Comparison of ENCODE assay signal across 8 cellular contexts in the genomic region with DNA sequence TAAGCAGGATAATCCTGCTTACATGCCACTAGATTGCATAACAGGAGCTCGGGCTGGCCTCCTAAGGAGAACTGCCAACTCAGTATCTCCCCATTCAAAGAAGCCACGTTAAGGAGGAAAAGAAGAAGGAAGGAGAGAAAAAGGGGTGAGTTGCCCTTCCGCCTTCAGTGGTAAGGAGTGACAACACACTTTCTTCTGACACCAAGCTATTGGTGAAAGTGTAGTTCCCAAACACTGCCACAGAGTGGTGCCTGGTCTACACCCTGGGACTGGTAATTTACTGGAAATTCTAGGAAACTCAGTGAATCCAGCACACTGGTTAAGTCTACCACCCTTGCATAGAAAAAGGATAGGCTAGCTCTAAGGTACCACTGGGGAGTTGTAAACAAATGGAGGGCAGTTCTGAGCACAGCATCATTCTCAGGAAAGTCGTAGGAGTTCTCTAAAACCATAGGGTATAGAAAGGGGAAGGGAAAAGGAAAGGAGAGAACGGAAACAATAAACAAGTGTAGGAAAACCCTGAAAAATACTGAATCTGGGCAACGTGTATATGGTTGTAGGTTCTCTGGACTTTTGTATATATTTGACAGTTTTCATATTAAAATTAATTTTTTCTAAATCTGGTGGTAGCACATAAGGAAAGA. TPM values are rescaled to one million over a fixed set of nuclear protein-coding genes. Genes with fewer than 3 reads are reported as not detected.
DNase-seq lines count a peak whose midpoint lies in the region; ATAC-seq lines count a peak whose summit lies in the region.

No MANE protein-coding gene starts in this region.

- no peaks in the 10 kb centered on the region for H3K36me3 ChIP-seq in mesenchymal stem cell (ENCODE audit: control insufficient read depth in 1 of 2, insufficient read depth in 2 of 2, low read depth in 1 of 2, low read length in 2 of 2)

- no peak overlapping the region for H2BK120ac ChIP-seq in mesenchymal stem cell (ENCODE audit: low read depth, low read length)

- H3K4me1 Mint-ChIP-seq in stimulated activated naive CD8-positive, alpha-beta T cell treated with anti-CD3 and anti-CD28 coated beads, Interleukin-15, amount 100 ng/mL, for 72 hours: peaks cover 5% of the 10 kb centered on the region

- H3K23ac ChIP-seq in mesenchymal stem cell (ENCODE audit: low read length in 2 of 2): no peak overlapping the region

- H2BK5ac ChIP-seq in mesenchymal stem cell (ENCODE audit: low read depth, low read length, poor library complexity, severe bottlenecking): no peak overlapping the region

- peak; percentile 65 for ATAC-seq in GM18520 (IDR thresholded peaks at IDR 0.05; ENCODE audit: unreplicated experiment)
- ATAC-seq in HG03045 (IDR thresholded peaks at IDR 0.05; ENCODE audit: unreplicated experiment): peak; percentile 68
- peak; percentile 95 for ATAC-seq in stimulated activated naive CD8-positive, alpha-beta T cell treated with anti-CD3 and anti-CD28 coated beads, Interleukin-15, amount 100 ng/mL, for 72 hours

- H3K18ac ChIP-seq in mesenchymal stem cell (ENCODE audit: low read depth in 1 of 2, low read length in 2 of 2): no peak overlapping the region

- no peak overlapping the region for H3K4me3 Mint-ChIP-seq in stimulated activated naive CD8-positive, alpha-beta T cell treated with anti-CD3 and anti-CD28 coated beads, Interleukin-15, amount 100 ng/mL, for 72 hours

- peak overlapping the region; percentile 66 for H3K9ac ChIP-seq in mesenchymal stem cell (ENCODE audit: low read length)

- no peaks in the 10 kb centered on the region for H3K27me3 ChIP-seq in mesenchymal stem cell (ENCODE audit: control insufficient read depth in 1 of 2, insufficient read depth in 1 of 2, low read length in 2 of 2)

- DNase-seq in AG20443 (ENCODE audit: low spot score): peak; percentile 75
- DNase-seq in NCI-H2227 treated with DMSO at 0.1 percent for 48 hours (lab: John Stamatoyannopoulos, UW): peak; percentile 49
- DNase-seq in activated CD4-positive, alpha-beta T cell treated with anti-CD3 and anti-CD28 coated beads for 4 hours: peak; percentile 33 to 47
- peak; percentile 11 for DNase-seq in effector CD8-positive, alpha-beta T cell (lab: John Stamatoyannopoulos, UW)
- DNase-seq in mesenchymal stem cell: peak; percentile 82
- peak; percentile 16 to 42 for DNase-seq in stimulated activated naive CD8-positive, alpha-beta T cell treated with anti-CD3 and anti-CD28 coated beads, Interleukin-15, amount 100 ng/mL, for 72 hours

- no peak overlapping the region for H3K4me3 ChIP-seq in mesenchymal stem cell (ENCODE audit: insufficient read depth in 1 of 2, low read depth in 1 of 2, low read length in 2 of 2)

- 53% methylated on average over 2 of the region's 6 CpGs for WGBS in mesenchymal stem cell

- no peaks in the 10 kb centered on the region for H3K79me1 ChIP-seq in mesenchymal stem cell (replicated peaks; ENCODE audit: low read length, poor library complexity, severe bottlenecking)

- peak overlapping the region; percentile 19 for H4K8ac ChIP-seq in mesenchymal stem cell (ENCODE audit: low read length)

- H2AFZ ChIP-seq in mesenchymal stem cell (ENCODE audit: low read depth, low read length): no peak overlapping the region

- H4K91ac ChIP-seq in mesenchymal stem cell (ENCODE audit: low read length): no peak overlapping the region

- no peak overlapping the region for H3K14ac ChIP-seq in mesenchymal stem cell (ENCODE audit: low read length in 2 of 2)

- H2BK12ac ChIP-seq in mesenchymal stem cell (ENCODE audit: low read length in 2 of 2): no peak overlapping the region

- no peak overlapping the region for H3K4me2 ChIP-seq in mesenchymal stem cell (ENCODE audit: low read length, poor library complexity, severe bottlenecking)

- H3K27me3 Mint-ChIP-seq in stimulated activated naive CD8-positive, alpha-beta T cell treated with anti-CD3 and anti-CD28 coated beads, Interleukin-15, amount 100 ng/mL, for 72 hours: no peaks in the 10 kb centered on the region

- peaks cover 6% of the 10 kb centered on the region for H3K4me1 ChIP-seq in mesenchymal stem cell (ENCODE audit: control insufficient read depth, insufficient read depth, low read depth, low read length)

- no peak overlapping the region for H3K27ac ChIP-seq in mesenchymal stem cell (ENCODE audit: low read length, poor library complexity, severe bottlenecking)

- H3K9me3 Mint-ChIP-seq in stimulated activated naive CD8-positive, alpha-beta T cell treated with anti-CD3 and anti-CD28 coated beads, Interleukin-15, amount 100 ng/mL, for 72 hours: no peaks in the 10 kb centered on the region

- no peak overlapping the region for H2AK5ac ChIP-seq in mesenchymal stem cell (ENCODE audit: low read length, severe bottlenecking)

- H2BK15ac ChIP-seq in mesenchymal stem cell (ENCODE audit: low read depth, poor library complexity, severe bottlenecking): no peak overlapping the region

- no peaks in the 10 kb centered on the region for H3K9me3 ChIP-seq in mesenchymal stem cell (ENCODE audit: control insufficient read depth, low read length)

- H3K27ac Mint-ChIP-seq in stimulated activated naive CD8-positive, alpha-beta T cell treated with anti-CD3 and anti-CD28 coated beads, Interleukin-15, amount 100 ng/mL, for 72 hours: no peak overlapping the region

- no peak overlapping the region for H3K4ac ChIP-seq in mesenchymal stem cell (ENCODE audit: low read depth in 1 of 2, low read length in 2 of 2)

RNA-seq across cellular contexts. Expression of a gene that starts 58.2 kb away (rescaled TPM):
- polyA plus RNA-seq in mesenchymal stem cell (2013, experiment 1 of 2): 60.2 TPM
- 61.9 TPM for polyA plus RNA-seq in mesenchymal stem cell (2013, experiment 2 of 2)

Comparison
In these comparisons a context has a peak if more than half of its experiments do, and no peak if none do; other contexts are left out.
1. DNase-seq: peak in every context shown above with its lines; median percentile 82 in mesenchymal stem cell; 75 in AG20443; 49 in NCI-H2227 treated with DMSO at 0.1 percent for 48 hours; 40 in activated CD4-positive, alpha-beta T cell treated with anti-CD3 and anti-CD28 coated beads for 4 hours; 29 in stimulated activated naive CD8-positive, alpha-beta T cell treated with anti-CD3 and anti-CD28 coated beads, Interleukin-15, amount 100 ng/mL, for 72 hours; 11 in effector CD8-positive, alpha-beta T cell.